In the genomic region with DNA sequence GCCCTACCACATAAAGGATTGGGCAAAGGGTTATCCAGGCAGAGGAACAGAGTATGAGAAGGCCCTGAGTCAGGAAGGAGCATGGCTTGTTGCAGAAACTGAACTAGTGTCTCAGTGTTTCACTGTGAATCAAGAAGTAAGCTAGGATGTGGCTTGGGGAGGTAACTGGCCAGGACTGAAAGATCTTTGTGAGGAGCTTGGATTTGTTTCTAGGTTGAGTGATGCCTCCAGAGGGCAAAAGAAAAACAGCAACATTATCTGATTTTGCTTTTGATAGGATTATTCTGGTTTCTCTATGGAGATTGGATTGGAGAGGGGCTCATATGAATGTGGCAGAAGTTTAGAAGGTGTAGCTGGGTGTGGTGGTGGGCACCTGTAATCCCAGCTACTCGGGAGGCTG, we compare ENCODE assay signal across 9 cellular contexts.
DNase-seq lines count a peak whose midpoint lies in the region; ATAC-seq, FAIRE-seq and TF ChIP-seq lines count a peak whose summit lies in the region.
"Had no signal": no experiment of that assay in that cellular context is flagged by ENCODE, and none has a peak within 500 bp of the region (broad histone marks: within the 10 kb centered on the region; RNA-seq: fewer than 3 reads in every experiment).

No MANE protein-coding gene starts in this region.

- H3K9me2 ChIP-seq in SK-N-SH: no peaks in the 10 kb centered on the region

- POLR2A ChIA-PET in SK-N-SH (lab: Yijun Ruan, JAX): interaction anchor here (1.3 kb wide), 1 partner anchor 138 kb away, joined by 8 read pairs; the partner anchor contains the start of gene HDAC9
- POLR2A ChIA-PET in CD4-positive, alpha-beta T cell (lab: Charles Lee): no interaction called here

- H3K27me3 Mint-ChIP-seq in HFFc6 (ENCODE audit: insufficient read depth): no peaks in the 10 kb centered on the region
- peaks cover 2% of the 10 kb centered on the region for H3K27me3 Mint-ChIP-seq in activated naive CD4-positive, alpha-beta T cell treated with anti-CD3 and anti-CD28 coated beads for 36 hours (ENCODE audit: low read depth)
- no peaks in the 10 kb centered on the region for H3K27me3 Mint-ChIP-seq in CD4-positive, alpha-beta T cell

- TF ChIP-seq CTCF in HFFc6 (IDR thresholded peaks at IDR 0.05) (peak; percentile 71), SK-N-SH (IDR thresholded peaks at IDR 0.05) (peak; percentile 53), lung (IDR thresholded peaks at IDR 0.05; ENCODE audit: control extremely low read depth, extremely low read depth) (no peak)
- no peak for TF ChIP-seq CTCF in CD4-positive, alpha-beta T cell (IDR thresholded peaks at IDR 0.05)

- no peak overlapping the region for H3K27ac ChIP-seq in SK-N-SH (ENCODE audit: low read depth in 2 of 2, low read length in 1 of 2)
- H3K27ac ChIP-seq in lung (ENCODE audit: low read depth in 1 of 2, low read length in 1 of 2): no peak overlapping the region
- no peak overlapping the region for H3K27ac ChIP-seq in CD4-positive, alpha-beta T cell (ENCODE audit: low read depth, low read length)

- no peaks in the 10 kb centered on the region for H3K36me3 Mint-ChIP-seq in HFFc6 (ENCODE audit: low read depth)
- no peaks in the 10 kb centered on the region for H3K36me3 Mint-ChIP-seq in activated naive CD4-positive, alpha-beta T cell treated with anti-CD3 and anti-CD28 coated beads for 36 hours (ENCODE audit: low read depth)
- H3K36me3 Mint-ChIP-seq in CD4-positive, alpha-beta T cell (ENCODE audit: low read depth): no peaks in the 10 kb centered on the region

- no peak overlapping the region for H3K9ac ChIP-seq in SK-N-SH

- peak; percentile 93 for FAIRE-seq in G401.6 (lab: Jason Lieb, UNC)

- DNase-seq in HFFc6 (peak; percentile 15), SK-N-SH (no peak), lung (ENCODE audit: low spot score) (no peak)
- no peak for DNase-seq in activated naive CD4-positive, alpha-beta T cell treated with anti-CD3 and anti-CD28 coated beads for 36 hours
- no peak for DNase-seq in effector CD8-positive, alpha-beta T cell (lab: John Stamatoyannopoulos, UW)
- DNase-seq in CD4-positive, alpha-beta T cell: no peak

- CTCF ChIA-PET in SK-N-SH (lab: Yijun Ruan, JAX): interaction anchor here (0.6 to 4.2 kb wide), 22 partner anchors 9 to 741 kb away, joined by 3 to 69 read pairs (median 4); partner anchors contain the start of gene HDAC9
- CTCF ChIA-PET in activated naive CD4-positive, alpha-beta T cell treated with anti-CD3 and anti-CD28 coated beads for 36 hours (lab: Charles Lee): interaction anchor here (1.0 to 1.4 kb wide), 6 partner anchors 9 to 748 kb away, joined by 3 to 4 read pairs (median 4); no protein-coding TSS in a partner anchor
- CTCF ChIA-PET in CD4-positive, alpha-beta T cell (lab: Charles Lee): no interaction called here

- H4K20me1 ChIP-seq in SK-N-SH (ENCODE audit: insufficient read depth): no peaks in the 10 kb centered on the region

- H3K27me3 ChIP-seq in SK-N-SH (ENCODE audit: insufficient read depth): no peaks in the 10 kb centered on the region
- no peaks in the 10 kb centered on the region for H3K27me3 ChIP-seq in lung (ENCODE audit: control insufficient read depth, insufficient read depth)
- no peaks in the 10 kb centered on the region for H3K27me3 ChIP-seq in CD4-positive, alpha-beta T cell (ENCODE audit: control insufficient read depth, insufficient read depth, low read length)

- intact Hi-C loops in activated naive CD4-positive, alpha-beta T cell treated with anti-CD3 and anti-CD28 coated beads for 36 hours (cut with micrococcal nuclease): loop anchor here (2.0 kb wide), 1 partner anchor 213 kb away; no protein-coding TSS in a partner anchor
- intact Hi-C loops in CD4-positive, alpha-beta T cell (cut with DNase I, micrococcal nuclease): loop anchor here (5.0 to 10.0 kb wide), 2 partner anchors 1305 to 1307 kb away; no protein-coding TSS in a partner anchor

- H3K36me3 ChIP-seq in SK-N-SH (replicated peaks in 1 of 2; ENCODE audit: control insufficient read depth in 1 of 2, insufficient read depth in 2 of 2, low read length in 1 of 2): no peaks in the 10 kb centered on the region
- no peaks in the 10 kb centered on the region for H3K36me3 ChIP-seq in lung (ENCODE audit: control insufficient read depth in 2 of 2, insufficient read depth in 2 of 2, low read length in 2 of 2)

- 84% methylated on average over 1 of the region's 1 CpG for WGBS in SK-N-SH (ENCODE audit: low lambda C conversion rate)
- WGBS in lung, 2 donors: 100% methylated on average over 1 of the region's 1 CpG

- H3K9me3 Mint-ChIP-seq in HFFc6: no peaks in the 10 kb centered on the region
- no peaks in the 10 kb centered on the region for H3K9me3 Mint-ChIP-seq in activated naive CD4-positive, alpha-beta T cell treated with anti-CD3 and anti-CD28 coated beads for 36 hours
- no peaks in the 10 kb centered on the region for H3K9me3 Mint-ChIP-seq in CD4-positive, alpha-beta T cell

- no peak for TF ChIP-seq EP300 in SK-N-SH (IDR thresholded peaks at IDR 0.05; ENCODE audit: borderline replicate concordance in 1 of 2, low read depth in 1 of 2, low read length in 1 of 2)

- H3K4me3 ChIP-seq in SK-N-SH (ENCODE audit: low read depth in 2 of 2, low read length in 1 of 2) (no peak overlapping the region; a peak in 1 of 4 replicates), lung (no peak overlapping the region)
- H3K4me3 ChIP-seq: smooth muscle cell had no signal

- peaks cover 8 to 34% of the 10 kb centered on the region in 2 experiments; a peak in 3 of 4 replicates for H3K4me1 ChIP-seq in SK-N-SH (ENCODE audit: control insufficient read depth in 1 of 2, insufficient read depth in 2 of 2, low read depth in 1 of 2, low read length in 1 of 2)
- H3K4me1 ChIP-seq in lung (ENCODE audit: control insufficient read depth in 2 of 2, insufficient read depth in 2 of 2, low read length in 2 of 2): peaks cover 0 to 4% of the 10 kb centered on the region in 2 donors

- H3K27ac Mint-ChIP-seq in HFFc6: no peak overlapping the region; the same call in 1 of the 2 replicates
- H3K27ac Mint-ChIP-seq in activated naive CD4-positive, alpha-beta T cell treated with anti-CD3 and anti-CD28 coated beads for 36 hours: no peak overlapping the region
- H3K27ac Mint-ChIP-seq in CD4-positive, alpha-beta T cell: no peak overlapping the region

- H3K4me2 ChIP-seq in SK-N-SH: no peak overlapping the region
- H3K4me2 ChIP-seq: smooth muscle cell had no signal

- ATAC-seq in lung (ENCODE audit: insufficient read depth, low FRiP score): peak; percentile 25
- no peak for ATAC-seq in HG03442 (IDR thresholded peaks at IDR 0.05; ENCODE audit: unreplicated experiment)
- ATAC-seq in CD4-positive, alpha-beta T cell (ENCODE audit: poor library complexity): no peak

- H3K4me3 Mint-ChIP-seq in HFFc6: no peak overlapping the region
- no peak overlapping the region for H3K4me3 Mint-ChIP-seq in activated naive CD4-positive, alpha-beta T cell treated with anti-CD3 and anti-CD28 coated beads for 36 hours
- no peak overlapping the region for H3K4me3 Mint-ChIP-seq in CD4-positive, alpha-beta T cell

- peaks cover 48% of the 10 kb centered on the region for H3K4me1 Mint-ChIP-seq in HFFc6 (ENCODE audit: low read depth)
- peaks cover 3% of the 10 kb centered on the region for H3K4me1 Mint-ChIP-seq in activated naive CD4-positive, alpha-beta T cell treated with anti-CD3 and anti-CD28 coated beads for 36 hours (ENCODE audit: low read depth)
- H3K4me1 Mint-ChIP-seq in CD4-positive, alpha-beta T cell (ENCODE audit: low read depth): peaks cover 5% of the 10 kb centered on the region

- H2AFZ ChIP-seq in SK-N-SH (ENCODE audit: low read depth): no peak overlapping the region

- H3K79me2 ChIP-seq in SK-N-SH (ENCODE audit: insufficient read depth): no peaks in the 10 kb centered on the region

- H3K9me3 ChIP-seq in SK-N-SH (no peaks in the 10 kb centered on the region), lung (ENCODE audit: control insufficient read depth in 2 of 2, insufficient read depth in 1 of 2, low read length in 1 of 2) (no peaks in the 10 kb centered on the region)
- H3K9me3 ChIP-seq in CD4-positive, alpha-beta T cell (ENCODE audit: control insufficient read depth, low read length): no peaks in the 10 kb centered on the region

- TF ChIP-seq RAD21 in SK-N-SH (IDR thresholded peaks at IDR 0.05; ENCODE audit: low read length): peak; percentile 29; the same call in 1 of the 2 replicates

- H3F3A ChIP-seq in SK-N-SH (replicated peaks; ENCODE audit: insufficient read depth): no peaks in the 10 kb centered on the region

TF ChIP-seq in SK-N-SH, 30 proteins besides CTCF, POLR2A, EP300 and RAD21:
- TF ChIP-seq SMC3 (IDR thresholded peaks at IDR 0.05; ENCODE audit: low read depth, low read length) (0 out of 2 replicates have a peak, but pooled peaks have one; percentile 8), PBX3 (IDR thresholded peaks at IDR 0.05) (no peak), TAF1 (IDR thresholded peaks at IDR 0.05; ENCODE audit: borderline replicate concordance, low read depth, low read length) (no peak)
- TF ChIP-seq, protein P1, sequence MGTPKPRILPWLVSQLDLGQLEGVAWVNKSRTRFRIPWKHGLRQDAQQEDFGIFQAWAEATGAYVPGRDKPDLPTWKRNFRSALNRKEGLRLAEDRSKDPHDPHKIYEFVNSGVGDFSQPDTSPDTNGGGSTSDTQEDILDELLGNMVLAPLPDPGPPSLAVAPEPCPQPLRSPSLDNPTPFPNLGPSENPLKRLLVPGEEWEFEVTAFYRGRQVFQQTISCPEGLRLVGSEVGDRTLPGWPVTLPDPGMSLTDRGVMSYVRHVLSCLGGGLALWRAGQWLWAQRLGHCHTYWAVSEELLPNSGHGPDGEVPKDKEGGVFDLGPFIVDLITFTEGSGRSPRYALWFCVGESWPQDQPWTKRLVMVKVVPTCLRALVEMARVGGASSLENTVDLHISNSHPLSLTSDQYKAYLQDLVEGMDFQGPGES (IDR thresholded peaks at IDR 0.05; ENCODE audit: low read depth, low read length): no peak

Comparison
In these comparisons a context has a peak if more than half of its experiments do, and no peak if none do; other contexts are left out.
1. CTCF ChIP-seq: peak in HFFc6 (single experiment) and SK-N-SH (single experiment); none in lung (single experiment) and CD4-positive, alpha-beta T cell (single experiment).